Comparison of ENCODE assay signal across 8 cellular contexts in genomic region chr16:31713071-31713944, GRCh38.
DNase-seq lines count a peak whose midpoint lies in the region; ATAC-seq and TF ChIP-seq lines count a peak whose summit lies in the region.

No MANE protein-coding gene starts in this region.

- intact Hi-C loops in mucosa of descending colon (cut with DNase I, micrococcal nuclease): no loop called here

- peak; percentile 93 for ATAC-seq in GM21528 (IDR thresholded peaks at IDR 0.05; ENCODE audit: low FRiP score, unreplicated experiment)
- ATAC-seq in mucosa of descending colon: peak; percentile 97

- H3K4me1 ChIP-seq in mucosa of descending colon (ENCODE audit: low read depth): peaks cover 8% of the 10 kb centered on the region

- H3K9me3 ChIP-seq in mucosa of descending colon: no peaks in the 10 kb centered on the region

- H3K4me3 ChIP-seq in epithelial cell of proximal tubule (ENCODE audit: low read depth, low read length): peak overlapping the region; percentile 87
- H3K4me3 ChIP-seq in mucosa of descending colon: peak overlapping the region; percentile 98

- H3K36me3 ChIP-seq in mucosa of descending colon (ENCODE audit: low read depth): no peaks in the 10 kb centered on the region

- peak; percentile 89 for DNase-seq in DMS114 treated with DMSO at 0.1 percent for 48 hours (lab: John Stamatoyannopoulos, UW; ENCODE audit: unreplicated experiment)
- peak; percentile 89 for DNase-seq in HuH-7.5 (ENCODE audit: low spot score)
- peak; percentile 98 for DNase-seq in OCI-M1 (lab: John Stamatoyannopoulos, UW)
- peak; percentile 84 for DNase-seq in activated T-cell treated with anti-CD3 and anti-CD28 coated beads for 48 hours (ENCODE audit: low read depth)
- peak; percentile 50 for DNase-seq in epithelial cell of proximal tubule (ENCODE audit: low read depth)
- DNase-seq in mucosa of descending colon: peak; percentile 93 to 97 (median 94)
- DNase-seq in stimulated activated CD8-positive, alpha-beta memory T cell treated with anti-CD3 and anti-CD28 coated beads, Interleukin-4, amount 100 ng/mL, for 1 hour (ENCODE audit: low read depth in 2 of 2, low spot score in 1 of 2): peak; percentile 83 to 88

- TF ChIP-seq CTCF in epithelial cell of proximal tubule (conservative IDR thresholded peaks at IDR 0.05; ENCODE audit: low read depth, low read length) (peak; percentile 3), mucosa of descending colon (IDR thresholded peaks at IDR 0.05) (no peak)

Comparison
In these comparisons a context has a peak if more than half of its experiments do, and no peak if none do; other contexts are left out.
1. Peak in every context shown above with its lines: DNase-seq, ATAC-seq and H3K4me3 ChIP-seq.